In genomic region chr22:38110863-38111852, GRCh38 we compare ENCODE assay signal across 1 cellular context.
TF ChIP-seq lines count a peak whose summit lies in the region.

No MANE protein-coding gene starts in this region.

TF ChIP-seq in HepG2, 621 proteins besides CTCF, POLR2A, EP300 and RAD21 (continued from another document and continues in another):
- TF ChIP-seq, protein P1, sequence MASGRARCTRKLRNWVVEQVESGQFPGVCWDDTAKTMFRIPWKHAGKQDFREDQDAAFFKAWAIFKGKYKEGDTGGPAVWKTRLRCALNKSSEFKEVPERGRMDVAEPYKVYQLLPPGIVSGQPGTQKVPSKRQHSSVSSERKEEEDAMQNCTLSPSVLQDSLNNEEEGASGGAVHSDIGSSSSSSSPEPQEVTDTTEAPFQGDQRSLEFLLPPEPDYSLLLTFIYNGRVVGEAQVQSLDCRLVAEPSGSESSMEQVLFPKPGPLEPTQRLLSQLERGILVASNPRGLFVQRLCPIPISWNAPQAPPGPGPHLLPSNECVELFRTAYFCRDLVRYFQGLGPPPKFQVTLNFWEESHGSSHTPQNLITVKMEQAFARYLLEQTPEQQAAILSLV (CRISPR knock-in tag; IDR thresholded peaks at IDR 0.05; ENCODE audit: borderline replicate concordance): 0 out of 2 replicates have a peak, but pooled peaks have one; percentile 46
- TF ChIP-seq ZHX1 (CRISPR knock-in tag; IDR thresholded peaks at IDR 0.05; ENCODE audit: low read depth) (0 out of 2 replicates have a peak, but pooled peaks have one; percentile 13), ZNF574 (CRISPR knock-in tag; IDR thresholded peaks at IDR 0.05) (peak; percentile 60; the same call in 1 of the 2 replicates), TBX2 (CRISPR knock-in tag; IDR thresholded peaks at IDR 0.05; ENCODE audit: borderline replicate concordance) (no peak), ZBTB7B (CRISPR knock-in tag; IDR thresholded peaks at IDR 0.05) (peak; percentile 31; the same call in 1 of the 2 replicates), ZNF512 (CRISPR knock-in tag; IDR thresholded peaks at IDR 0.05) (no peak), ZBTB1 (CRISPR knock-in tag; IDR thresholded peaks at IDR 0.05; ENCODE audit: borderline replicate concordance) (no peak), ZBTB3 (CRISPR knock-in tag; IDR thresholded peaks at IDR 0.05; ENCODE audit: borderline replicate concordance, low read depth) (no peak), ZNF788 (CRISPR knock-in tag; IDR thresholded peaks at IDR 0.05; ENCODE audit: borderline replicate concordance) (no peak), DDIT3 (CRISPR knock-in tag; IDR thresholded peaks at IDR 0.05) (no peak), RXRB (CRISPR knock-in tag; IDR thresholded peaks at IDR 0.05; ENCODE audit: borderline replicate concordance) (0 out of 2 replicates have a peak, but pooled peaks have one; percentile 14), PHF21A (CRISPR knock-in tag; IDR thresholded peaks at IDR 0.05) (no peak), ESRRA (CRISPR knock-in tag; IDR thresholded peaks at IDR 0.05; ENCODE audit: low read depth) (peak; percentile 23; the same call in 1 of the 2 replicates), ZNF496 (CRISPR knock-in tag; IDR thresholded peaks at IDR 0.05; ENCODE audit: insufficient replicate concordance) (no peak), RARA (CRISPR knock-in tag; IDR thresholded peaks at IDR 0.05) (peak; percentile 75), ZNF746 (CRISPR knock-in tag; IDR thresholded peaks at IDR 0.05) (no peak), ZBTB49 (CRISPR knock-in tag; IDR thresholded peaks at IDR 0.05; ENCODE audit: borderline replicate concordance) (no peak), TOPORS (CRISPR knock-in tag; IDR thresholded peaks at IDR 0.05) (no peak), JARID2 (CRISPR knock-in tag; IDR thresholded peaks at IDR 0.05; ENCODE audit: insufficient replicate concordance) (no peak), ZBTB42 (CRISPR knock-in tag; IDR thresholded peaks at IDR 0.05) (no peak), PHF8 (CRISPR knock-in tag; IDR thresholded peaks at IDR 0.05) (no peak), HHEX (CRISPR knock-in tag; IDR thresholded peaks at IDR 0.05) (no peak), ATF4 (CRISPR knock-in tag; IDR thresholded peaks at IDR 0.05) (no peak; a peak in 1 of 4 replicates), PHF5A (CRISPR knock-in tag; IDR thresholded peaks at IDR 0.05; ENCODE audit: low read depth, unreplicated experiment) (no peak), KLF11 (CRISPR knock-in tag; IDR thresholded peaks at IDR 0.05) (no peak)
- TF ChIP-seq, protein P2, sequence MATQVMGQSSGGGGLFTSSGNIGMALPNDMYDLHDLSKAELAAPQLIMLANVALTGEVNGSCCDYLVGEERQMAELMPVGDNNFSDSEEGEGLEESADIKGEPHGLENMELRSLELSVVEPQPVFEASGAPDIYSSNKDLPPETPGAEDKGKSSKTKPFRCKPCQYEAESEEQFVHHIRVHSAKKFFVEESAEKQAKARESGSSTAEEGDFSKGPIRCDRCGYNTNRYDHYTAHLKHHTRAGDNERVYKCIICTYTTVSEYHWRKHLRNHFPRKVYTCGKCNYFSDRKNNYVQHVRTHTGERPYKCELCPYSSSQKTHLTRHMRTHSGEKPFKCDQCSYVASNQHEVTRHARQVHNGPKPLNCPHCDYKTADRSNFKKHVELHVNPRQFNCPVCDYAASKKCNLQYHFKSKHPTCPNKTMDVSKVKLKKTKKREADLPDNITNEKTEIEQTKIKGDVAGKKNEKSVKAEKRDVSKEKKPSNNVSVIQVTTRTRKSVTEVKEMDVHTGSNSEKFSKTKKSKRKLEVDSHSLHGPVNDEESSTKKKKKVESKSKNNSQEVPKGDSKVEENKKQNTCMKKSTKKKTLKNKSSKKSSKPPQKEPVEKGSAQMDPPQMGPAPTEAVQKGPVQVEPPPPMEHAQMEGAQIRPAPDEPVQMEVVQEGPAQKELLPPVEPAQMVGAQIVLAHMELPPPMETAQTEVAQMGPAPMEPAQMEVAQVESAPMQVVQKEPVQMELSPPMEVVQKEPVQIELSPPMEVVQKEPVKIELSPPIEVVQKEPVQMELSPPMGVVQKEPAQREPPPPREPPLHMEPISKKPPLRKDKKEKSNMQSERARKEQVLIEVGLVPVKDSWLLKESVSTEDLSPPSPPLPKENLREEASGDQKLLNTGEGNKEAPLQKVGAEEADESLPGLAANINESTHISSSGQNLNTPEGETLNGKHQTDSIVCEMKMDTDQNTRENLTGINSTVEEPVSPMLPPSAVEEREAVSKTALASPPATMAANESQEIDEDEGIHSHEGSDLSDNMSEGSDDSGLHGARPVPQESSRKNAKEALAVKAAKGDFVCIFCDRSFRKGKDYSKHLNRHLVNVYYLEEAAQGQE (IDR thresholded peaks at IDR 0.05; ENCODE audit: borderline replicate concordance in 1 of 2, low read depth in 1 of 2, low read length in 2 of 2): no peak
- TF ChIP-seq, protein P3, sequence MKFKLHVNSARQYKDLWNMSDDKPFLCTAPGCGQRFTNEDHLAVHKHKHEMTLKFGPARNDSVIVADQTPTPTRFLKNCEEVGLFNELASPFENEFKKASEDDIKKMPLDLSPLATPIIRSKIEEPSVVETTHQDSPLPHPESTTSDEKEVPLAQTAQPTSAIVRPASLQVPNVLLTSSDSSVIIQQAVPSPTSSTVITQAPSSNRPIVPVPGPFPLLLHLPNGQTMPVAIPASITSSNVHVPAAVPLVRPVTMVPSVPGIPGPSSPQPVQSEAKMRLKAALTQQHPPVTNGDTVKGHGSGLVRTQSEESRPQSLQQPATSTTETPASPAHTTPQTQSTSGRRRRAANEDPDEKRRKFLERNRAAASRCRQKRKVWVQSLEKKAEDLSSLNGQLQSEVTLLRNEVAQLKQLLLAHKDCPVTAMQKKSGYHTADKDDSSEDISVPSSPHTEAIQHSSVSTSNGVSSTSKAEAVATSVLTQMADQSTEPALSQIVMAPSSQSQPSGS (CRISPR knock-in tag; IDR thresholded peaks at IDR 0.05): no peak
- TF ChIP-seq, protein P4, sequence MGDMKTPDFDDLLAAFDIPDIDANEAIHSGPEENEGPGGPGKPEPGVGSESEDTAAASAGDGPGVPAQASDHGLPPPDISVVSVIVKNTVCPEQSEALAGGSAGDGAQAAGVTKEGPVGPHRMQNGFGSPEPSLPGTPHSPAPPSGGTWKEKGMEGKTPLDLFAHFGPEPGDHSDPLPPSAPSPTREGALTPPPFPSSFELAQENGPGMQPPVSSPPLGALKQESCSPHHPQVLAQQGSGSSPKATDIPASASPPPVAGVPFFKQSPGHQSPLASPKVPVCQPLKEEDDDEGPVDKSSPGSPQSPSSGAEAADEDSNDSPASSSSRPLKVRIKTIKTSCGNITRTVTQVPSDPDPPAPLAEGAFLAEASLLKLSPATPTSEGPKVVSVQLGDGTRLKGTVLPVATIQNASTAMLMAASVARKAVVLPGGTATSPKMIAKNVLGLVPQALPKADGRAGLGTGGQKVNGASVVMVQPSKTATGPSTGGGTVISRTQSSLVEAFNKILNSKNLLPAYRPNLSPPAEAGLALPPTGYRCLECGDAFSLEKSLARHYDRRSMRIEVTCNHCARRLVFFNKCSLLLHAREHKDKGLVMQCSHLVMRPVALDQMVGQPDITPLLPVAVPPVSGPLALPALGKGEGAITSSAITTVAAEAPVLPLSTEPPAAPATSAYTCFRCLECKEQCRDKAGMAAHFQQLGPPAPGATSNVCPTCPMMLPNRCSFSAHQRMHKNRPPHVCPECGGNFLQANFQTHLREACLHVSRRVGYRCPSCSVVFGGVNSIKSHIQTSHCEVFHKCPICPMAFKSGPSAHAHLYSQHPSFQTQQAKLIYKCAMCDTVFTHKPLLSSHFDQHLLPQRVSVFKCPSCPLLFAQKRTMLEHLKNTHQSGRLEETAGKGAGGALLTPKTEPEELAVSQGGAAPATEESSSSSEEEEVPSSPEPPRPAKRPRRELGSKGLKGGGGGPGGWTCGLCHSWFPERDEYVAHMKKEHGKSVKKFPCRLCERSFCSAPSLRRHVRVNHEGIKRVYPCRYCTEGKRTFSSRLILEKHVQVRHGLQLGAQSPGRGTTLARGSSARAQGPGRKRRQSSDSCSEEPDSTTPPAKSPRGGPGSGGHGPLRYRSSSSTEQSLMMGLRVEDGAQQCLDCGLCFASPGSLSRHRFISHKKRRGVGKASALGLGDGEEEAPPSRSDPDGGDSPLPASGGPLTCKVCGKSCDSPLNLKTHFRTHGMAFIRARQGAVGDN (CRISPR knock-in tag; IDR thresholded peaks at IDR 0.05): peak; percentile 62
- TF ChIP-seq, protein P5, sequence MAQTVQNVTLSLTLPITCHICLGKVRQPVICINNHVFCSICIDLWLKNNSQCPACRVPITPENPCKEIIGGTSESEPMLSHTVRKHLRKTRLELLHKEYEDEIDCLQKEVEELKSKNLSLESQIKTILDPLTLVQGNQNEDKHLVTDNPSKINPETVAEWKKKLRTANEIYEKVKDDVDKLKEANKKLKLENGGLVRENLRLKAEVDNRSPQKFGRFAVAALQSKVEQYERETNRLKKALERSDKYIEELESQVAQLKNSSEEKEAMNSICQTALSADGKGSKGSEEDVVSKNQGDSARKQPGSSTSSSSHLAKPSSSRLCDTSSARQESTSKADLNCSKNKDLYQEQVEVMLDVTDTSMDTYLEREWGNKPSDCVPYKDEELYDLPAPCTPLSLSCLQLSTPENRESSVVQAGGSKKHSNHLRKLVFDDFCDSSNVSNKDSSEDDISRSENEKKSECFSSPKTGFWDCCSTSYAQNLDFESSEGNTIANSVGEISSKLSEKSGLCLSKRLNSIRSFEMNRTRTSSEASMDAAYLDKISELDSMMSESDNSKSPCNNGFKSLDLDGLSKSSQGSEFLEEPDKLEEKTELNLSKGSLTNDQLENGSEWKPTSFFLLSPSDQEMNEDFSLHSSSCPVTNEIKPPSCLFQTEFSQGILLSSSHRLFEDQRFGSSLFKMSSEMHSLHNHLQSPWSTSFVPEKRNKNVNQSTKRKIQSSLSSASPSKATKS (CRISPR knock-in tag; IDR thresholded peaks at IDR 0.05): no peak
